ENCODE assay signal across 28 cellular contexts in genomic region chr12:116874324-116874995, GRCh38. TPM values are rescaled to one million over a fixed set of nuclear protein-coding genes. Genes with fewer than 3 reads are reported as not detected.
"Had no signal": no experiment of that assay in that cellular context is flagged by ENCODE, and none has a peak within 500 bp of the region (broad histone marks: within the 10 kb centered on the region; RNA-seq: fewer than 3 reads in every experiment).

No MANE protein-coding gene starts in this region.

- H3K9me3 ChIP-seq: colonic mucosa, gastrocnemius medialis, neutrophil, pancreas, right lobe of liver, suprapubic skin, upper lobe of right lung had no signal

- H3K36me3 ChIP-seq: colonic mucosa, gastrocnemius medialis, neutrophil, pancreas, right lobe of liver, suprapubic skin, transverse colon, upper lobe of right lung, uterus had no signal

- H3K4me1 ChIP-seq: right lobe of liver had no signal

- H3K4me3 ChIP-seq: colonic mucosa, gastrocnemius medialis, lung, pancreas, right lobe of liver, suprapubic skin, transverse colon, upper lobe of right lung, uterus had no signal

- DNase-seq: colonic mucosa; effector memory CD8-positive, alpha-beta T cell; foreskin fibroblast; gastrocnemius medialis; head of caudate nucleus; natural killer cell; pancreas; retina; right lobe of liver; small intestine; stimulated activated CD4-positive, alpha-beta T cell treated with anti-CD3 and anti-CD28 coated beads, Interleukin-15, amount 100 ng/mL, for 24 hours; stimulated activated CD4-positive, alpha-beta T cell treated with anti-CD3 and anti-CD28 coated beads, Interleukin-2, amount 100 ng/mL, for 48 hours; stimulated activated CD8-positive, alpha-beta memory T cell treated with anti-CD3 and anti-CD28 coated beads, Interleukin-4, amount 100 ng/mL, for 48 hours; stimulated activated naive CD4-positive, alpha-beta T cell; stimulated activated naive CD8-positive, alpha-beta T cell treated with anti-CD3 and anti-CD28 coated beads, Interleukin-15, amount 100 ng/mL, for 72 hours; transverse colon; upper lobe of right lung; uterus had no signal

- H3K4me3 Mint-ChIP-seq: dendritic cell treated with granulocyte-macrophage colony-stimulating factor and Interleukin-4, amounts not matched to agents 40 ng/mL and 50 ng/mL, for 4 days; effector memory CD8-positive, alpha-beta T cell; memory B cell; natural killer cell; stimulated activated naive CD8-positive, alpha-beta T cell treated with anti-CD3 and anti-CD28 coated beads, Interleukin-15, amount 100 ng/mL, for 72 hours had no signal

- ATAC-seq: effector memory CD8-positive, alpha-beta T cell; gastrocnemius medialis; left lobe of liver; natural killer cell; pancreas; right lobe of liver; stimulated activated naive CD8-positive, alpha-beta T cell treated with anti-CD3 and anti-CD28 coated beads, Interleukin-15, amount 100 ng/mL, for 72 hours; upper lobe of right lung had no signal

- H3K27ac Mint-ChIP-seq: dendritic cell treated with granulocyte-macrophage colony-stimulating factor and Interleukin-4, amounts not matched to agents 40 ng/mL and 50 ng/mL, for 4 days; effector memory CD8-positive, alpha-beta T cell; natural killer cell; stimulated activated naive CD8-positive, alpha-beta T cell treated with anti-CD3 and anti-CD28 coated beads, Interleukin-15, amount 100 ng/mL, for 72 hours had no signal

- H3K27ac ChIP-seq: colonic mucosa, gastrocnemius medialis, neutrophil, pancreas, right lobe of liver, suprapubic skin, transverse colon, upper lobe of right lung, uterus had no signal

- H3K36me3 Mint-ChIP-seq: memory B cell, natural killer cell had no signal

- H3K9me3 Mint-ChIP-seq: effector memory CD8-positive, alpha-beta T cell; memory B cell; natural killer cell; stimulated activated naive CD8-positive, alpha-beta T cell treated with anti-CD3 and anti-CD28 coated beads, Interleukin-15, amount 100 ng/mL, for 72 hours had no signal

RNA-seq across cellular contexts. Expression of gene HRK, which starts 6.8 kb away (rescaled TPM):
- total RNA-seq: gastrocnemius medialis, glomerular endothelial cell, left lobe of liver, posterior vena cava, pulmonary artery endothelial cell, right lobe of liver, suprapubic skin, upper lobe of right lung had no signal
- polyA plus RNA-seq: liver had no signal
